Comparison of ENCODE assay signal across 8 cellular contexts in genomic region chr19:34712606-34713261, GRCh38. TPM values are rescaled to one million over a fixed set of nuclear protein-coding genes. Genes with fewer than 3 reads are reported as not detected.
A peak's percentile ranks its signal among the peaks of the same experiment; 100 is the strongest.
DNase-seq lines count a peak whose midpoint lies in the region; ATAC-seq and TF ChIP-seq lines count a peak whose summit lies in the region.

No MANE protein-coding gene starts in this region.

- H3K4me1 Mint-ChIP-seq in T-helper 2 cell treated with Interferon-gamma antibody and Interleukin-4, amounts not matched to agents 5 μg/mL and 100 μg/mL, for 36 hours (ENCODE audit: low read depth) = peaks cover 1% of the 10 kb centered on the region

- H3K4me3 ChIP-seq in cardiac fibroblast (replicated peaks in 1 of 2; ENCODE audit: low read depth in 2 of 2, low read length in 2 of 2) = no peak overlapping the region
- no peak overlapping the region for H3K4me3 ChIP-seq in kidney epithelial cell (ENCODE audit: low read depth, low read length)

- TF ChIP-seq CTCF in 22Rv1 (IDR thresholded peaks at IDR 0.05) (peak; percentile 68), GM12873 (IDR thresholded peaks at IDR 0.05; ENCODE audit: insufficient read depth, low read depth, low read length, missing control alignments) (peak; percentile 55), cardiac fibroblast (IDR thresholded peaks at IDR 0.05; ENCODE audit: low read depth, low read length) (peak; percentile 50), kidney epithelial cell (IDR thresholded peaks at IDR 0.05; ENCODE audit: insufficient read depth, low read length, poor library complexity, severe bottlenecking) (peak; percentile 49)

- ATAC-seq in GM21515 (IDR thresholded peaks at IDR 0.05; ENCODE audit: unreplicated experiment) = no peak

- peaks cover 34% of the 10 kb centered on the region for H3K9me3 Mint-ChIP-seq in T-helper 2 cell treated with Interferon-gamma antibody and Interleukin-4, amounts not matched to agents 5 μg/mL and 100 μg/mL, for 36 hours

- no peak overlapping the region for H3K27ac Mint-ChIP-seq in T-helper 2 cell treated with Interferon-gamma antibody and Interleukin-4, amounts not matched to agents 5 μg/mL and 100 μg/mL, for 36 hours

- peaks cover 5% of the 10 kb centered on the region for H3K27me3 Mint-ChIP-seq in T-helper 2 cell treated with Interferon-gamma antibody and Interleukin-4, amounts not matched to agents 5 μg/mL and 100 μg/mL, for 36 hours (ENCODE audit: low read depth)

- H3K36me3 ChIP-seq in kidney epithelial cell (ENCODE audit: control insufficient read depth, insufficient read depth, low read length) = no peaks in the 10 kb centered on the region

- peak; percentile 78 for DNase-seq in NCI-H2029 (lab: John Stamatoyannopoulos, UW)
- DNase-seq in T-helper 2 cell treated with Interferon-gamma antibody and Interleukin-4, amounts not matched to agents 5 μg/mL and 100 μg/mL, for 36 hours (ENCODE audit: low spot score) = peak; percentile 42
- peak; percentile 88 to 89 for DNase-seq in cardiac fibroblast (ENCODE audit: low read depth in 2 of 2)
- no peak for DNase-seq in kidney epithelial cell (ENCODE audit: low read depth)
- DNase-seq in stimulated activated CD4-positive, alpha-beta T cell treated with anti-CD3 and anti-CD28 coated beads, TNF-alpha, amount 100 ng/mL, for 24 hours (ENCODE audit: low read depth in 3 of 3) = peak in 2 of 3 experiments; percentile 20 to 57

- H3K4me3 Mint-ChIP-seq in T-helper 2 cell treated with Interferon-gamma antibody and Interleukin-4, amounts not matched to agents 5 μg/mL and 100 μg/mL, for 36 hours = no peak overlapping the region

- no peak overlapping the region for H3K27ac ChIP-seq in 22Rv1

- no peaks in the 10 kb centered on the region for H3K27me3 ChIP-seq in kidney epithelial cell (ENCODE audit: control insufficient read depth, insufficient read depth, low read length)

- peaks cover 3% of the 10 kb centered on the region for H3K36me3 Mint-ChIP-seq in T-helper 2 cell treated with Interferon-gamma antibody and Interleukin-4, amounts not matched to agents 5 μg/mL and 100 μg/mL, for 36 hours (ENCODE audit: low read depth)

RNA-seq across cellular contexts. Expression of gene ZNF181, which starts 21.3 kb away (rescaled TPM):
- total RNA-seq in kidney epithelial cell = 14.3 and 21.1 TPM in 2 replicates

RNA-seq across cellular contexts. Expression of gene ZNF302, which starts 35.3 kb away (rescaled TPM):
- 14.7 and 17.1 TPM in 2 replicates for total RNA-seq in kidney epithelial cell

RNA-seq across cellular contexts. Expression of gene SCGB2B2, which starts 35.8 kb away (rescaled TPM):
- total RNA-seq in kidney epithelial cell = 0.38 and 0.62 TPM in 2 replicates
